Comparison of ENCODE assay signal across 9 cellular contexts in genomic region chr6:169961772-169962561, GRCh38.
A peak's percentile ranks its signal among the peaks of the same experiment; 100 is the strongest.
DNase-seq lines count a peak whose midpoint lies in the region; ATAC-seq, FAIRE-seq and TF ChIP-seq lines count a peak whose summit lies in the region.
"Had no signal": no experiment of that assay in that cellular context is flagged by ENCODE, and none has a peak within 500 bp of the region (broad histone marks: within the 10 kb centered on the region; RNA-seq: fewer than 3 reads in every experiment).

No MANE protein-coding gene starts in this region.

- peaks cover 12% of the 10 kb centered on the region for H3K4me1 Mint-ChIP-seq in activated CD4-positive, alpha-beta memory T cell treated with anti-CD3 and anti-CD28 coated beads for 36 hours (ENCODE audit: low read depth)
- peaks cover 3% of the 10 kb centered on the region for H3K4me1 Mint-ChIP-seq in activated CD4-positive, alpha-beta memory T cell treated with anti-CD3 and anti-CD28 coated beads, Interleukin-2, amount 10 ng/mL, durations not matched to agents 7 days and 5 days
- peaks cover 0 to 16% of the 10 kb centered on the region in 2 donors for H3K4me1 Mint-ChIP-seq in natural killer cell treated with Interleukin-12 subunit alpha and Interleukin-12 subunit beta and Interleukin-15 and Interleukin-18, amount 100 ng/mL, for 72 hours (ENCODE audit: low read depth in 2 of 2)

- peaks cover 21% of the 10 kb centered on the region for H3K27me3 Mint-ChIP-seq in activated CD4-positive, alpha-beta memory T cell treated with anti-CD3 and anti-CD28 coated beads for 36 hours
- peaks cover 19% of the 10 kb centered on the region for H3K27me3 Mint-ChIP-seq in activated CD4-positive, alpha-beta memory T cell treated with anti-CD3 and anti-CD28 coated beads, Interleukin-2, amount 10 ng/mL, durations not matched to agents 7 days and 5 days
- peaks cover 14 to 15% of the 10 kb centered on the region in 2 donors for H3K27me3 Mint-ChIP-seq in natural killer cell treated with Interleukin-12 subunit alpha and Interleukin-12 subunit beta and Interleukin-15 and Interleukin-18, amount 100 ng/mL, for 72 hours

- H3K4me1 ChIP-seq in urinary bladder (ENCODE audit: insufficient read depth) = no peaks in the 10 kb centered on the region

- H3K4me3 ChIP-seq in fibroblast of villous mesenchyme (ENCODE audit: low read depth, low read length) = no peak overlapping the region
- H3K4me3 ChIP-seq in urinary bladder (ENCODE audit: low read depth, low read length) = peak overlapping the region; percentile 34

- no peaks in the 10 kb centered on the region for H3K36me3 ChIP-seq in urinary bladder (ENCODE audit: insufficient read depth)

- H3K4me3 Mint-ChIP-seq in activated CD4-positive, alpha-beta memory T cell treated with anti-CD3 and anti-CD28 coated beads for 36 hours = no peak overlapping the region
- no peak overlapping the region for H3K4me3 Mint-ChIP-seq in activated CD4-positive, alpha-beta memory T cell treated with anti-CD3 and anti-CD28 coated beads, Interleukin-2, amount 10 ng/mL, durations not matched to agents 7 days and 5 days
- H3K4me3 Mint-ChIP-seq in natural killer cell treated with Interleukin-12 subunit alpha and Interleukin-12 subunit beta and Interleukin-15 and Interleukin-18, amount 100 ng/mL, for 72 hours = no peak overlapping the region

- intact Hi-C loops in activated CD4-positive, alpha-beta memory T cell treated with anti-CD3 and anti-CD28 coated beads for 36 hours (cut with micrococcal nuclease) = no loop called here

- ATAC-seq in natural killer cell treated with Interleukin-12 subunit alpha and Interleukin-12 subunit beta and Interleukin-15 and Interleukin-18, amount 100 ng/mL, for 72 hours = peak; percentile 39 to 73
- ATAC-seq in HG03460 (IDR thresholded peaks at IDR 0.05; ENCODE audit: unreplicated experiment) = no peak

- peak; percentile 27 for DNase-seq in activated CD4-positive, alpha-beta memory T cell treated with anti-CD3 and anti-CD28 coated beads for 36 hours
- DNase-seq in activated CD4-positive, alpha-beta memory T cell treated with anti-CD3 and anti-CD28 coated beads, Interleukin-2, amount 10 ng/mL, durations not matched to agents 7 days and 5 days = no peak
- DNase-seq in fibroblast of villous mesenchyme (ENCODE audit: low read depth) = no peak
- DNase-seq in natural killer cell treated with Interleukin-12 subunit alpha and Interleukin-12 subunit beta and Interleukin-15 and Interleukin-18, amount 100 ng/mL, for 72 hours (ENCODE audit: low spot score) = no peak
- DNase-seq in NCI-H82 (lab: John Stamatoyannopoulos, UW) = no peak
- no peak for DNase-seq in GM12891 (ENCODE audit: insufficient read length, low spot score)

- POLR2A ChIA-PET in activated CD4-positive, alpha-beta memory T cell treated with anti-CD3 and anti-CD28 coated beads for 36 hours (lab: Charles Lee) = no interaction called here
- POLR2A ChIA-PET in activated CD4-positive, alpha-beta memory T cell treated with anti-CD3 and anti-CD28 coated beads, Interleukin-2, amount 10 ng/mL, durations not matched to agents 7 days and 5 days (lab: Charles Lee) = no interaction called here

- TF ChIP-seq CTCF in fibroblast of villous mesenchyme (IDR thresholded peaks at IDR 0.05; ENCODE audit: insufficient read depth, low read depth, low read length) = peak; percentile 42

- TF ChIP-seq POLR2A in GM12891 (IDR thresholded peaks at IDR 0.05; ENCODE audit: low read depth, low read length) = no peak

- FAIRE-seq in GM12891 (lab: Jason Lieb, UNC) = no peak
- FAIRE-seq: keratinocyte had no signal

- no peaks in the 10 kb centered on the region for H3K9me3 Mint-ChIP-seq in activated CD4-positive, alpha-beta memory T cell treated with anti-CD3 and anti-CD28 coated beads for 36 hours
- H3K9me3 Mint-ChIP-seq in activated CD4-positive, alpha-beta memory T cell treated with anti-CD3 and anti-CD28 coated beads, Interleukin-2, amount 10 ng/mL, durations not matched to agents 7 days and 5 days = no peaks in the 10 kb centered on the region
- no peaks in the 10 kb centered on the region for H3K9me3 Mint-ChIP-seq in natural killer cell treated with Interleukin-12 subunit alpha and Interleukin-12 subunit beta and Interleukin-15 and Interleukin-18, amount 100 ng/mL, for 72 hours

- no peak overlapping the region for H3K27ac ChIP-seq in urinary bladder (ENCODE audit: low read depth)

- WGBS in urinary bladder = 10% methylated on average over 75 of the region's 75 CpGs

- no peak overlapping the region for H3K27ac Mint-ChIP-seq in activated CD4-positive, alpha-beta memory T cell treated with anti-CD3 and anti-CD28 coated beads for 36 hours
- H3K27ac Mint-ChIP-seq in activated CD4-positive, alpha-beta memory T cell treated with anti-CD3 and anti-CD28 coated beads, Interleukin-2, amount 10 ng/mL, durations not matched to agents 7 days and 5 days = no peak overlapping the region
- no peak overlapping the region for H3K27ac Mint-ChIP-seq in natural killer cell treated with Interleukin-12 subunit alpha and Interleukin-12 subunit beta and Interleukin-15 and Interleukin-18, amount 100 ng/mL, for 72 hours

- CTCF ChIA-PET in activated CD4-positive, alpha-beta memory T cell treated with anti-CD3 and anti-CD28 coated beads for 36 hours (lab: Charles Lee) = interaction anchor here (1.0 to 1.1 kb wide), 2 partner anchors 55 to 130 kb away, joined by 3 read pairs; no protein-coding TSS in a partner anchor
- CTCF ChIA-PET in activated CD4-positive, alpha-beta memory T cell treated with anti-CD3 and anti-CD28 coated beads, Interleukin-2, amount 10 ng/mL, durations not matched to agents 7 days and 5 days (lab: Charles Lee) = no interaction called here

- H3K36me3 Mint-ChIP-seq in activated CD4-positive, alpha-beta memory T cell treated with anti-CD3 and anti-CD28 coated beads for 36 hours = no peaks in the 10 kb centered on the region
- no peaks in the 10 kb centered on the region for H3K36me3 Mint-ChIP-seq in activated CD4-positive, alpha-beta memory T cell treated with anti-CD3 and anti-CD28 coated beads, Interleukin-2, amount 10 ng/mL, durations not matched to agents 7 days and 5 days (ENCODE audit: low read depth)
- no peaks in the 10 kb centered on the region for H3K36me3 Mint-ChIP-seq in natural killer cell treated with Interleukin-12 subunit alpha and Interleukin-12 subunit beta and Interleukin-15 and Interleukin-18, amount 100 ng/mL, for 72 hours

TF ChIP-seq in GM12891, 5 proteins besides CTCF, POLR2A, EP300 and RAD21:
- TF ChIP-seq POU2F2 (IDR thresholded peaks at IDR 0.05; ENCODE audit: low read depth, low read length) (no peak), PAX5 (IDR thresholded peaks at IDR 0.05; ENCODE audit: insufficient read depth, low read length, severe bottlenecking) (no peak), POLR2AphosphoS5 (IDR thresholded peaks at IDR 0.05; ENCODE audit: low read depth, low read length) (no peak), SPI1 (IDR thresholded peaks at IDR 0.05; ENCODE audit: low read depth, low read length) (no peak), TAF1 (IDR thresholded peaks at IDR 0.05; ENCODE audit: low read depth, low read length) (no peak)
